ENCODE assay signal across 8 cellular contexts in the genomic region with DNA sequence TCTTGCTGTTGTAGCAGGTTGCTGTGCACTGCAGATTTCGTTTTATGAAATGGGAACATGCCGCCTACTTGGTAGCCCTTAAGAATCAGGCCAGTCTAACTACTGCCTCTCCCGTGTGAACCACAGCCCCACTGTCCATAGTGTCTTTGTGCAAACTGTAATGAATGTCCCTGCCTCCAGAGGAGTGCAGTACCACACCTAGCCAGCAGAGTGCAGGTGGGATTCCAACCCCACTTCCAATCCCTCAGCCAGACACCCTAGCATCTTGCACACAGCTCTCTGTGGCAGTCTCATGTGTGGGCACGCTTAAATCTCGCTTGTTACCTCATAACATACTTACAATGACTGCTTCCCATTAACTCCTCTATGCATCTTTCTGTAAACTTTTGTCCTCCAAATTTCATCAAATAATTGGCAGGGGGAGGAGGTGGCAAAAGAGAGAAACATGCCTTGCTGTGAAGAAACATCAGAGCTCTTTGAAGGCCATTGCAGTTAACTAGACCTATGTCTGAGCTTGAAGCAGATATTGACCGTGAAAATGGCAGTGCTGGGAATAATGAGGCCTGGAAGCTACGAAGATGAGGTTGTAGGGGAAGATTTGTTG. TPM values are rescaled to one million over a fixed set of nuclear protein-coding genes. Genes with fewer than 3 reads are reported as not detected.
DNase-seq lines count a peak whose midpoint lies in the region; ATAC-seq and TF ChIP-seq lines count a peak whose summit lies in the region.

No MANE protein-coding gene starts in this region.

- H2AFZ ChIP-seq in OCI-LY7 (ENCODE audit: low read length) = no peak overlapping the region

- H3K27me3 Mint-ChIP-seq in activated naive CD8-positive, alpha-beta T cell treated with anti-CD3 and anti-CD28 coated beads for 36 hours = no peaks in the 10 kb centered on the region

- H3K36me3 ChIP-seq in H7 (replicated peaks; ENCODE audit: control insufficient read depth, insufficient read depth, low read length) (no peaks in the 10 kb centered on the region), OCI-LY7 (ENCODE audit: insufficient read depth, low read length) (no peaks in the 10 kb centered on the region), lung (ENCODE audit: control insufficient read depth in 2 of 2, insufficient read depth in 2 of 2, low read length in 2 of 2) (peaks cover 8 to 21% of the 10 kb centered on the region in 2 donors), upper lobe of right lung (peaks cover 55% of the 10 kb centered on the region)

- 85 to 88% methylated on average over 7 of the region's 7 CpGs for WGBS in lung, 2 donors

- TF ChIP-seq CTCF in GM12801 (IDR thresholded peaks at IDR 0.05; ENCODE audit: extremely low read depth, insufficient read length) = peak; percentile 48
- peak; percentile 78 for TF ChIP-seq CTCF in OCI-LY7 (conservative IDR thresholded peaks at IDR 0.05; ENCODE audit: low read length)
- TF ChIP-seq CTCF in lung (IDR thresholded peaks at IDR 0.05; ENCODE audit: control extremely low read depth, extremely low read depth) = no peak
- TF ChIP-seq CTCF in upper lobe of right lung (IDR thresholded peaks at IDR 0.05) = peak; percentile 69

- H3K27ac ChIP-seq in OCI-LY7 (ENCODE audit: low read depth, low read length, poor library complexity, severe bottlenecking) = no peak overlapping the region
- H3K27ac ChIP-seq in lung (ENCODE audit: low read depth in 1 of 2, low read length in 1 of 2) = peak overlapping the region in 1 of 2 donors; percentile 35
- H3K27ac ChIP-seq in upper lobe of right lung = no peak overlapping the region

- H3K4me1 Mint-ChIP-seq in activated naive CD8-positive, alpha-beta T cell treated with anti-CD3 and anti-CD28 coated beads for 36 hours = peaks cover 4% of the 10 kb centered on the region

- H3K79me2 ChIP-seq in OCI-LY7 (ENCODE audit: insufficient read depth, low read depth, low read length) = no peaks in the 10 kb centered on the region

- H3K4me1 ChIP-seq in OCI-LY7 (ENCODE audit: insufficient read depth, low read length, poor library complexity, severe bottlenecking) (no peaks in the 10 kb centered on the region), lung (ENCODE audit: control insufficient read depth in 2 of 2, insufficient read depth in 2 of 2, low read length in 2 of 2) (peaks cover 10% of the 10 kb centered on the region in 2 donors), upper lobe of right lung (no peaks in the 10 kb centered on the region)

- no peaks in the 10 kb centered on the region for H4K20me1 ChIP-seq in OCI-LY7 (ENCODE audit: insufficient read depth, low read length)

- no peaks in the 10 kb centered on the region for H3K36me3 Mint-ChIP-seq in activated naive CD8-positive, alpha-beta T cell treated with anti-CD3 and anti-CD28 coated beads for 36 hours

- peak; percentile 19 for ATAC-seq in lung (ENCODE audit: insufficient read depth, low FRiP score)
- peak; percentile 90 for ATAC-seq in upper lobe of right lung

- no peak overlapping the region for H3K27ac Mint-ChIP-seq in activated naive CD8-positive, alpha-beta T cell treated with anti-CD3 and anti-CD28 coated beads for 36 hours

- DNase-seq in H7 (peak; percentile 81), OCI-LY7 (ENCODE audit: low spot score) (peak; percentile 47), lung (ENCODE audit: low spot score) (peak; percentile 38), upper lobe of right lung (peak; percentile 69), NCI-H1092 (lab: John Stamatoyannopoulos, UW) (no peak), UCSD-AML1 (lab: John Stamatoyannopoulos, UW; ENCODE audit: unreplicated experiment) (no peak)
- DNase-seq in activated naive CD8-positive, alpha-beta T cell treated with anti-CD3 and anti-CD28 coated beads for 36 hours = peak; percentile 52

- CTCF ChIA-PET in OCI-LY7 (lab: Charles Lee; ENCODE audit: unreplicated experiment) = no interaction called here

- POLR2A ChIA-PET in OCI-LY7 (lab: Charles Lee) = interaction anchor here (0.7 to 0.8 kb wide), 2 partner anchors 103 to 261 kb away, joined by 3 read pairs; no protein-coding TSS in a partner anchor

- no peak overlapping the region for H3K4me3 ChIP-seq in H7 (ENCODE audit: insufficient read depth, low read depth, low read length)
- no peak overlapping the region for H3K4me3 ChIP-seq in OCI-LY7 (ENCODE audit: low read depth, low read length, poor library complexity, severe bottlenecking)
- no peak overlapping the region for H3K4me3 ChIP-seq in lung
- no peak overlapping the region for H3K4me3 ChIP-seq in upper lobe of right lung

- H3K27me3 ChIP-seq in H7 (ENCODE audit: control insufficient read depth, insufficient read depth, low read length) = no peaks in the 10 kb centered on the region
- no peaks in the 10 kb centered on the region for H3K27me3 ChIP-seq in lung (ENCODE audit: control insufficient read depth, insufficient read depth)
- no peaks in the 10 kb centered on the region for H3K27me3 ChIP-seq in upper lobe of right lung

- BruUV-seq in OCI-LY7 (replicated peaks; lab: Mats Ljungman, UMichigan) = no TSS peak

- intact Hi-C loops in OCI-LY7 (cut with micrococcal nuclease; ENCODE audit: unreplicated experiment) = no loop called here
- intact Hi-C loops in upper lobe of right lung (cut with DNase I) = no loop called here

- H3K9me2 ChIP-seq in OCI-LY7 (ENCODE audit: insufficient read depth, low read length) = no peaks in the 10 kb centered on the region

- no peak overlapping the region for H3K4me3 Mint-ChIP-seq in activated naive CD8-positive, alpha-beta T cell treated with anti-CD3 and anti-CD28 coated beads for 36 hours

- no peak overlapping the region for H3K4me2 ChIP-seq in OCI-LY7 (ENCODE audit: low read length)

- H3K9me3 ChIP-seq in OCI-LY7 (ENCODE audit: low read length) (no peaks in the 10 kb centered on the region), lung (ENCODE audit: control insufficient read depth in 2 of 2, insufficient read depth in 1 of 2, low read length in 1 of 2) (peaks cover 0 to 3% of the 10 kb centered on the region in 2 donors), upper lobe of right lung (no peaks in the 10 kb centered on the region)

- no peaks in the 10 kb centered on the region for H3K9me3 Mint-ChIP-seq in activated naive CD8-positive, alpha-beta T cell treated with anti-CD3 and anti-CD28 coated beads for 36 hours

RNA-seq across cellular contexts. Expression of a gene that starts 47.2 kb away (rescaled TPM):
- 0.11 TPM in 1 of 2 replicates, not detected in the other for total RNA-seq in H7 (2014; rRNA removed; shearing (Covaris generic))
- total RNA-seq in OCI-LY7 (2014; rRNA removed; shearing (Covaris generic)) = 0.10 and 0.32 TPM in 2 replicates
- 0.76 and 1.1 TPM in 2 replicates for total RNA-seq in OCI-LY7 (2022)
- under 1 TPM; 0.20 to 0.21 TPM for total RNA-seq in activated naive CD8-positive, alpha-beta T cell treated with anti-CD3 and anti-CD28 coated beads for 36 hours
- not detected for total RNA-seq in lung
- polyA plus RNA-seq in lung = not detected
- total RNA-seq in upper lobe of right lung = not detected

RNA-seq across cellular contexts. Expression of a gene that starts 47.4 kb away (rescaled TPM):
- total RNA-seq in H7 (2014; rRNA removed; shearing (Covaris generic)) = 12.9 and 13.8 TPM in 2 replicates
- 16.9 and 25.8 TPM in 2 replicates for total RNA-seq in OCI-LY7 (2014; rRNA removed; shearing (Covaris generic))
- total RNA-seq in OCI-LY7 (2022) (34.3 and 36.4 TPM in 2 replicates), lung (10 to 100 TPM in 1 of 2 donors, 1 to 10 TPM in 1; 3.7 to 12.8 TPM), upper lobe of right lung (3.6 TPM)
- 10 to 100 TPM; 27.9 to 29.9 TPM for total RNA-seq in activated naive CD8-positive, alpha-beta T cell treated with anti-CD3 and anti-CD28 coated beads for 36 hours
- polyA plus RNA-seq in lung = 1 to 10 TPM in 1 of 2 donors, under 1 TPM in 1; 0.85 to 1.1 TPM

Comparison
In these comparisons a context has a peak if more than half of its experiments do, and no peak if none do; other contexts are left out.
1. DNase-seq: peak in H7 (single experiment), OCI-LY7 (single experiment), activated naive CD8-positive, alpha-beta T cell treated with anti-CD3 and anti-CD28 coated beads for 36 hours (single experiment), lung (single experiment) and upper lobe of right lung (single experiment); none in NCI-H1092 (single experiment) and UCSD-AML1 (single experiment).